8 cellular contexts compared by ENCODE assay signal in the genomic region with DNA sequence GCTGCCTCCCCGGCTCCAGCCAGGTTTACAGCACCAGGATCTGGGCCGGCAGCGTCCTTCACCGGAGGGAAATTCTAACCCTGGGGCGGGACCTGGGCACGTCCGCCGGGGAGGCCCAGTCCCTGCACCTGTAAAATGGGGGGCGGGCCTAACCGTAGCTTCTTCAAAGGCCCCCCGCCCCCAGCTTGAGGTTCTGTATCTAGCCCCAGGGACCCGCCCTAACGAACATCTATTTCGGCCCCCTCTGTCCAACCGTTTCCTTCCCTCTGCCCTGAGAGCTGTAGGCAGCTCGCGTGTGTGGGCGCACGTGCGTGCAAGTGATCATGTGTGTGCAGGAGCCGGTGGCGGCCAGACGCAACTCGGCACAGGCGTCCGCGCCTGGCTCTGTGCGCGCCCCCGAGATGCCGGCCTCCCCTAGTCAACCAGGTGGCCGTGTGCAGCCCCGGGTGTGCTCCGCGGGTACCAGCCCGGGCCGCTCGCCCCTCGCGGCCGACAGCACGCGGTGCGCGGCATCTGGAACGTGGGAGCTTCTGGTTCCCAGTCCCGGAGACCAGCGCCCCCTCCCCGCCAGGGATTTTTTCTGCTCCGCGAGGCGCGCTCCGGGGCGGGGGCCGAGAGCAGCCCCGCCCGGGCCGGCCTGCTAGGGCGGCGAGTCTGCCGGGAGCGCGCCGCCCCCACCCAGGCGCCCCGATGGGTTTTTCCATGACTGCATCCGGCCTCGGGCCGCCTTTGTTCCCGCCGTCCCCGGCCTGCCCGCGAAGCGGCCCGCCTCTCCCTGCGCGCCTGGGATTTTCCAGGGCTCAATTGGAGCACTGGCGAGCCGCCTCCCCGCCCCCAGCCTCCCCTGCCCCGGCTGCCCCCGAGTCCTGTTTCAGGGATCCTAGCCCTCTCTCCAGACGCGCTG. TPM values are rescaled to one million over a fixed set of nuclear protein-coding genes. Genes with fewer than 3 reads are reported as not detected.
DNase-seq lines count a peak whose midpoint lies in the region; ATAC-seq and TF ChIP-seq lines count a peak whose summit lies in the region.

No MANE protein-coding gene starts in this region.

- ATAC-seq in GM18502 (IDR thresholded peaks at IDR 0.05; ENCODE audit: poor library complexity, unreplicated experiment) (peak; percentile 67), HG02884 (IDR thresholded peaks at IDR 0.05; ENCODE audit: unreplicated experiment) (peak; percentile 61), left colon (peak; percentile 70)

- DNase-seq in 8988T (peak; percentile 96), NCI-H2171 (lab: John Stamatoyannopoulos, UW) (peak; percentile 48), choroid plexus epithelial cell (ENCODE audit: low read depth) (peak; percentile 71), left colon (peak; percentile 88)
- DNase-seq in activated CD4-positive, alpha-beta T cell treated with anti-CD3 and anti-CD28 coated beads for 1 hour, result peak; percentile 53
- DNase-seq in stimulated activated CD4-positive, alpha-beta T cell treated with anti-CD3 and anti-CD28 coated beads, Interleukin-1b, Interleukin-23, amount 100 ng/mL, for 1 hour (ENCODE audit: low read depth in 2 of 2), result peak; percentile 37 to 69

- H3K4me3 ChIP-seq in choroid plexus epithelial cell (ENCODE audit: low read depth, low read length), result peak overlapping the region; percentile 54

- intact Hi-C loops in left colon (cut with DNase I, micrococcal nuclease), result loop anchor here in 1 of 2 donors (2.0 to 5.0 kb wide), 2 partner anchors 53 to 98 kb away; no protein-coding TSS in a partner anchor

- no peak for TF ChIP-seq CTCF in choroid plexus epithelial cell (conservative IDR thresholded peaks at IDR 0.05; ENCODE audit: low read depth, low read length)

RNA-seq across cellular contexts. Expression of gene TEX44, which starts 21.2 kb away (rescaled TPM):
- not detected for total RNA-seq in left colon

Comparison
In these comparisons a context has a peak if more than half of its experiments do, and no peak if none do; other contexts are left out.
1. Peak in every context shown above with its lines: DNase-seq, ATAC-seq and H3K4me3 ChIP-seq.